2 cellular contexts compared by ENCODE assay signal in genomic region chr2:205685314-205686230, GRCh38.
TF ChIP-seq lines count a peak whose summit lies in the region.

No MANE protein-coding gene starts in this region.

TF ChIP-seq in liver, 16 proteins besides CTCF, POLR2A, EP300 and RAD21 (continued from another document):
- TF ChIP-seq, protein P1, sequence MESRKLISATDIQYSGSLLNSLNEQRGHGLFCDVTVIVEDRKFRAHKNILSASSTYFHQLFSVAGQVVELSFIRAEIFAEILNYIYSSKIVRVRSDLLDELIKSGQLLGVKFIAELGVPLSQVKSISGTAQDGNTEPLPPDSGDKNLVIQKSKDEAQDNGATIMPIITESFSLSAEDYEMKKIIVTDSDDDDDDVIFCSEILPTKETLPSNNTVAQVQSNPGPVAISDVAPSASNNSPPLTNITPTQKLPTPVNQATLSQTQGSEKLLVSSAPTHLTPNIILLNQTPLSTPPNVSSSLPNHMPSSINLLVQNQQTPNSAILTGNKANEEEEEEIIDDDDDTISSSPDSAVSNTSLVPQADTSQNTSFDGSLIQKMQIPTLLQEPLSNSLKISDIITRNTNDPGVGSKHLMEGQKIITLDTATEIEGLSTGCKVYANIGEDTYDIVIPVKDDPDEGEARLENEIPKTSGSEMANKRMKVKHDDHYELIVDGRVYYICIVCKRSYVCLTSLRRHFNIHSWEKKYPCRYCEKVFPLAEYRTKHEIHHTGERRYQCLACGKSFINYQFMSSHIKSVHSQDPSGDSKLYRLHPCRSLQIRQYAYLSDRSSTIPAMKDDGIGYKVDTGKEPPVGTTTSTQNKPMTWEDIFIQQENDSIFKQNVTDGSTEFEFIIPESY (IDR thresholded peaks at IDR 0.05), result no peak
- TF ChIP-seq MAX (IDR thresholded peaks at IDR 0.05) (no peak), REST (IDR thresholded peaks at IDR 0.05) (no peak), EGR1 (IDR thresholded peaks at IDR 0.05; ENCODE audit: low read depth in 2 of 2) (no peak), FOXA2 (IDR thresholded peaks at IDR 0.05) (no peak)

TF ChIP-seq in HepG2, 621 proteins besides CTCF, POLR2A, EP300 and RAD21 (continued from another document):
- no peak for TF ChIP-seq IKZF5 (CRISPR knock-in tag; IDR thresholded peaks at IDR 0.05)
- no peak for TF ChIP-seq FOXP1 (IDR thresholded peaks at IDR 0.05)
- no peak for TF ChIP-seq FOXP1 (CRISPR knock-in tag; IDR thresholded peaks at IDR 0.05)
- TF ChIP-seq ZNF138 (CRISPR knock-in tag; IDR thresholded peaks at IDR 0.05; ENCODE audit: low read depth), result no peak
- TF ChIP-seq NFE2L2 (IDR thresholded peaks at IDR 0.05; ENCODE audit: low read length), result no peak
- TF ChIP-seq, protein P2, sequence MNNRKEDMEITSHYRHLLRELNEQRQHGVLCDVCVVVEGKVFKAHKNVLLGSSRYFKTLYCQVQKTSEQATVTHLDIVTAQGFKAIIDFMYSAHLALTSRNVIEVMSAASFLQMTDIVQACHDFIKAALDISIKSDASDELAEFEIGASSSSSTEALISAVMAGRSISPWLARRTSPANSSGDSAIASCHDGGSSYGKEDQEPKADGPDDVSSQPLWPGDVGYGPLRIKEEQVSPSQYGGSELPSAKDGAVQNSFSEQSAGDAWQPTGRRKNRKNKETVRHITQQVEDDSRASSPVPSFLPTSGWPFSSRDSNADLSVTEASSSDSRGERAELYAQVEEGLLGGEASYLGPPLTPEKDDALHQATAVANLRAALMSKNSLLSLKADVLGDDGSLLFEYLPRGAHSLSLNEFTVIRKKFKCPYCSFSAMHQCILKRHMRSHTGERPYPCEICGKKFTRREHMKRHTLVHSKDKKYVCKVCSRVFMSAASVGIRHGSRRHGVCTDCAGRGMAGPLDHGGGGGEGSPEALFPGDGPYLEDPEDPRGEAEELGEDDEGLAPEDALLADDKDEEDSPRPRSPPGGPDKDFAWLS (CRISPR knock-in tag; IDR thresholded peaks at IDR 0.05; ENCODE audit: borderline replicate concordance), result no peak
- TF ChIP-seq SNAI1 (CRISPR knock-in tag; IDR thresholded peaks at IDR 0.05; ENCODE audit: borderline replicate concordance), result no peak
- TF ChIP-seq MED13 (CRISPR knock-in tag; IDR thresholded peaks at IDR 0.05), result no peak
- no peak for TF ChIP-seq ZBTB39 (CRISPR knock-in tag; IDR thresholded peaks at IDR 0.05)
- TF ChIP-seq, protein P3, sequence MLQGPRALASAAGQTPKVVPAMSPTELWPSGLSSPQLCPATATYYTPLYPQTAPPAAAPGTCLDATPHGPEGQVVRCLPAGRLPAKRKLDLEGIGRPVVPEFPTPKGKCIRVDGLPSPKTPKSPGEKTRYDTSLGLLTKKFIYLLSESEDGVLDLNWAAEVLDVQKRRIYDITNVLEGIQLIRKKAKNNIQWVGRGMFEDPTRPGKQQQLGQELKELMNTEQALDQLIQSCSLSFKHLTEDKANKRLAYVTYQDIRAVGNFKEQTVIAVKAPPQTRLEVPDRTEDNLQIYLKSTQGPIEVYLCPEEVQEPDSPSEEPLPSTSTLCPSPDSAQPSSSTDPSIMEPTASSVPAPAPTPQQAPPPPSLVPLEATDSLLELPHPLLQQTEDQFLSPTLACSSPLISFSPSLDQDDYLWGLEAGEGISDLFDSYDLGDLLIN (CRISPR knock-in tag; IDR thresholded peaks at IDR 0.05; ENCODE audit: borderline replicate concordance), result no peak
